In genomic region chr7:70360557-70360956, GRCh38 we compare ENCODE assay signal across 18 cellular contexts.
"Had no signal": no experiment of that assay in that cellular context is flagged by ENCODE, and none has a peak within 500 bp of the region (broad histone marks: within the 10 kb centered on the region; RNA-seq: fewer than 3 reads in every experiment).

No MANE protein-coding gene starts in this region.

- H3K4me3 Mint-ChIP-seq: immature natural killer cell; natural killer cell; neural crest cell; stimulated activated effector memory CD8-positive, alpha-beta T cell treated with anti-CD3 and anti-CD28 coated beads, Interleukin-12 subunit alpha, Interleukin-12 subunit beta, amount 100 ng/mL, for 72 hours; type B pancreatic cell had no signal

- H3K27me3 ChIP-seq: dorsolateral prefrontal cortex, ovary, right lobe of liver had no signal

- H3K9me3 Mint-ChIP-seq: immature natural killer cell; natural killer cell; stimulated activated effector memory CD8-positive, alpha-beta T cell treated with anti-CD3 and anti-CD28 coated beads, Interleukin-12 subunit alpha, Interleukin-12 subunit beta, amount 100 ng/mL, for 72 hours; type B pancreatic cell had no signal

- DNase-seq: central memory CD4-positive, alpha-beta T cell; cortex of kidney; effector CD8-positive, alpha-beta T cell; foreskin melanocyte; immature natural killer cell; left colon; mammary epithelial cell; natural killer cell; ovary; right lobe of liver; stimulated activated CD4-positive, alpha-beta T cell treated with anti-CD3 and anti-CD28 coated beads, Interleukin-4, amount 100 ng/mL, for 1 hour; stimulated activated CD8-positive, alpha-beta memory T cell treated with anti-CD3 and anti-CD28 coated beads, Interleukin-4, amount 100 ng/mL, for 48 hours; stimulated activated naive CD8-positive, alpha-beta T cell treated with anti-CD3 and anti-CD28 coated beads, Interleukin-15, Interleukin-2, amounts not matched to agents 100 U/mL and 50 U/mL, for 24 hours had no signal

- ATAC-seq: left colon; natural killer cell; right lobe of liver; stimulated activated effector memory CD8-positive, alpha-beta T cell treated with anti-CD3 and anti-CD28 coated beads, Interleukin-12 subunit alpha, Interleukin-12 subunit beta, amount 100 ng/mL, for 72 hours; stimulated activated naive CD8-positive, alpha-beta T cell treated with anti-CD3 and anti-CD28 coated beads, Interleukin-15, Interleukin-2, amounts not matched to agents 100 U/mL and 50 U/mL, for 24 hours had no signal

- H3K27me3 Mint-ChIP-seq: progenitor cell of endocrine pancreas had no signal

- H3K4me3 ChIP-seq: dorsolateral prefrontal cortex, ovary, right lobe of liver had no signal

- H3K36me3 Mint-ChIP-seq: immature natural killer cell; natural killer cell; stimulated activated effector memory CD8-positive, alpha-beta T cell treated with anti-CD3 and anti-CD28 coated beads, Interleukin-12 subunit alpha, Interleukin-12 subunit beta, amount 100 ng/mL, for 72 hours had no signal

- H3K27ac ChIP-seq: dorsolateral prefrontal cortex, ovary, right lobe of liver had no signal

- H3K36me3 ChIP-seq: ovary, right lobe of liver had no signal

- H3K4me1 ChIP-seq: right lobe of liver had no signal

- H3K9me3 ChIP-seq: ovary, right lobe of liver had no signal

- H3K27ac Mint-ChIP-seq: immature natural killer cell; natural killer cell; progenitor cell of endocrine pancreas; stimulated activated effector memory CD8-positive, alpha-beta T cell treated with anti-CD3 and anti-CD28 coated beads, Interleukin-12 subunit alpha, Interleukin-12 subunit beta, amount 100 ng/mL, for 72 hours; type B pancreatic cell had no signal
